Comparison of ENCODE assay signal across 9 cellular contexts in the genomic region with DNA sequence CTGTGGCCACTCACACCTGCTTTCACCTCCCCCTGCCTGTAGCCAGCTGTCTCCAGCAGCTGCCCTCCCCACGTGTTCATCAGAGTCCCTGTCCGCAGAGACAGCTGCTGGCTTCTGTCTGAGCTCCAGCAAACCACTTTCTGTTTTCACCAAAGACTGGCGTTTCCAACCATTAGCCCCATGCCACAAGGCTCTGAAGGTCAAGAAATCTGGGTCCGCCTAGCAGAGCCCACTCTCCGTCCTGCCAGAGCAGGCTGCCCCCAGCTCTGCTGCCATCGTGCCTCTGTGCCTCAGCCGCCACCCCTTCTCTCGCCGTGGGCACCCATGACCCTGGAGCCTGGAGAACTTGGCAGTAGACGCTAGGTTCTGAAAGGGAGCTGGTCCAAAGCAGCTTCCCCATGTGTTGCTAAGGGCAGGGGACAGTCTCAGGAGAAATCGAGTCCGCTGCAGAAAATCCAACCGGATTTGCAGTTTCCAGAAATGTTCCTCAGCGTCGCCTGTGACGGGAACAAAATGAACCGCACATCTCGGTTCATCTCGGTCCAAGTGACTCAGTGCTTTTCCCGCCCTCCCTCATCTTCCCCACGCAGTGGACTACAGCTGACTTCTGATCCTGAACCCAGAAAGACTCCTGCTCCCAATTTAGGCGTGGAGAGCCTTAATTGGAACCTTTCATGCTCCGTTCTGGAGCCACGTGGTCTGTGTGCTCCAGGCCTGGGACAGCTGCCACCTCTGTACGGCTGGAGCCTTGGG. TPM values are rescaled to one million over a fixed set of nuclear protein-coding genes. Genes with fewer than 3 reads are reported as not detected.
DNase-seq lines count a peak whose midpoint lies in the region; ATAC-seq and TF ChIP-seq lines count a peak whose summit lies in the region.
"Had no signal": no experiment of that assay in that cellular context is flagged by ENCODE, and none has a peak within 500 bp of the region (broad histone marks: within the 10 kb centered on the region; RNA-seq: fewer than 3 reads in every experiment).

No MANE protein-coding gene starts in this region.

- no peaks in the 10 kb centered on the region; the same call in 1 of the 2 replicates for H3K27me3 Mint-ChIP-seq in H9 (ENCODE audit: low read depth)
- H3K27me3 Mint-ChIP-seq: activated T-helper 17 cell treated with anti-CD3 and anti-CD28 coated beads, Interleukin-2, amount 50 U/mL, for 72 hours had no signal

- H4K91ac ChIP-seq in H9 (ENCODE audit: insufficient read length, low read depth, low read length): no peak overlapping the region

- no peak overlapping the region for H4K8ac ChIP-seq in H9 (replicated peaks; ENCODE audit: insufficient read length, low read depth, low read length)

- H3K9ac ChIP-seq in H9 (ENCODE audit: extremely low read depth, insufficient read length, low read length): no peak overlapping the region

- no peaks in the 10 kb centered on the region for H3K79me2 ChIP-seq in H9 (ENCODE audit: insufficient read depth, low read length)

- H3T11ph ChIP-seq in H9 (ENCODE audit: low read length): no peak overlapping the region

- no peak overlapping the region for H2BK12ac ChIP-seq in H9 (ENCODE audit: insufficient read length, low read depth, low read length)

- no peak overlapping the region for H2BK120ac ChIP-seq in H9 (ENCODE audit: low read depth, low read length, poor library complexity, severe bottlenecking)

- peaks cover 12 to 27% (median 26%) of the 10 kb centered on the region in 3 experiments; a peak in 6 of 7 replicates for H3K36me3 Mint-ChIP-seq in H9 (ENCODE audit: insufficient read depth in 1 of 3, low read depth in 3 of 3)

- in situ Hi-C loops in gastrocnemius medialis (cut with MboI; ENCODE audit: low sequenced_read_pairs in 4 of 4): no loop called here

- H3K36me3 ChIP-seq in SJCRH30 (peaks cover 5% of the 10 kb centered on the region), gastrocnemius medialis (no peaks in the 10 kb centered on the region)

- TF ChIP-seq CTCF in H9 (conservative IDR thresholded peaks at IDR 0.05) (no peak), gastrocnemius medialis (IDR thresholded peaks at IDR 0.05 in 4 of 5, conservative IDR thresholded peaks at IDR 0.05 in 1 of 5) (no peak)

- no peak overlapping the region for H3K4ac ChIP-seq in H9 (ENCODE audit: low read depth, low read length)

- no peak overlapping the region for H3K56ac ChIP-seq in H9 (ENCODE audit: insufficient read length, low read depth, low read length)

- no peak overlapping the region for H2AK5ac ChIP-seq in H9 (ENCODE audit: insufficient read length, low read length)

- H3K4me2 ChIP-seq in H9 (ENCODE audit: insufficient read depth, insufficient read length, low read length): no peak overlapping the region

- H3K79me1 ChIP-seq in H9 (ENCODE audit: insufficient read depth, low read depth, low read length, poor library complexity, severe bottlenecking): no peaks in the 10 kb centered on the region

- H3K18ac ChIP-seq in H9 (ENCODE audit: insufficient read length, low read depth, low read length): no peak overlapping the region

- H3K4me3 Mint-ChIP-seq in H9: no peak overlapping the region
- H3K4me3 Mint-ChIP-seq: activated T-helper 17 cell treated with anti-CD3 and anti-CD28 coated beads, Interleukin-2, amount 50 U/mL, for 72 hours had no signal

- peaks cover 4 to 6% of the 10 kb centered on the region in 2 experiments; a peak in 1 of 4 replicates for H3K4me1 Mint-ChIP-seq in H9
- H3K4me1 Mint-ChIP-seq: activated T-helper 17 cell treated with anti-CD3 and anti-CD28 coated beads, Interleukin-2, amount 50 U/mL, for 72 hours had no signal

- DNase-seq in H9: no peak
- DNase-seq in SJCRH30: peak; percentile 99
- DNase-seq in left cardiac atrium: peak; percentile 79
- DNase-seq in gastrocnemius medialis: peak; percentile 91 to 92
- DNase-seq in NCI-H446 (lab: John Stamatoyannopoulos, UW): no peak

- H3K9me3 ChIP-seq in H9 (ENCODE audit: control insufficient read depth, low read depth, low read length): no peaks in the 10 kb centered on the region
- H3K9me3 ChIP-seq in SJCRH30 (replicated peaks): no peaks in the 10 kb centered on the region
- H3K9me3 ChIP-seq in gastrocnemius medialis: no peaks in the 10 kb centered on the region

- ATAC-seq in left cardiac atrium (peak; percentile 56 to 64), gastrocnemius medialis (peak; percentile 72 to 75), GM18502 (IDR thresholded peaks at IDR 0.05; ENCODE audit: poor library complexity, unreplicated experiment) (no peak), GM21737 (IDR thresholded peaks at IDR 0.05; ENCODE audit: unreplicated experiment) (no peak), GM21717 (IDR thresholded peaks at IDR 0.05; ENCODE audit: unreplicated experiment) (no peak)
- ATAC-seq: activated T-helper 17 cell treated with anti-CD3 and anti-CD28 coated beads, Interleukin-2, amount 50 U/mL, for 72 hours had no signal

- no peak overlapping the region for H2BK5ac ChIP-seq in H9 (ENCODE audit: insufficient read length, low read length)

- no peak overlapping the region for H2BK15ac ChIP-seq in H9 (ENCODE audit: low read depth, low read length)

- no peak overlapping the region for H2AFZ ChIP-seq in H9 (ENCODE audit: low read length)

- no peaks in the 10 kb centered on the region for H3K27me3 ChIP-seq in H9 (ENCODE audit: insufficient read depth, low read length)
- no peaks in the 10 kb centered on the region for H3K27me3 ChIP-seq in SJCRH30
- no peaks in the 10 kb centered on the region for H3K27me3 ChIP-seq in gastrocnemius medialis

- intact Hi-C loops in left cardiac atrium (cut with DNase I): no loop called here
- intact Hi-C loops in gastrocnemius medialis (cut with DNase I; ENCODE audit: low total_unique reads): loop anchor here (1.0 to 10.0 kb wide), 4 partner anchors 15 to 1482 kb away; a partner anchor contains a TSS

- no peak overlapping the region for H2BK20ac ChIP-seq in H9 (ENCODE audit: low read depth, low read length, poor library complexity, severe bottlenecking)

- WGBS in H9 (ENCODE audit: extremely low coverage, insufficient read length, low lambda C conversion rate): no CpG with 5 or more reads among the region's 25 CpGs

- H3K27ac ChIP-seq in H9 (ENCODE audit: insufficient read length, low read depth, low read length) (no peak overlapping the region), SJCRH30 (peak overlapping the region; percentile 100), gastrocnemius medialis (peak overlapping the region; percentile 91 to 97 (median 94))

- H4K5ac ChIP-seq in H9 (ENCODE audit: insufficient read length, low read depth, low read length): no peak overlapping the region

- H3K27ac Mint-ChIP-seq in H9: peak overlapping the region; percentile 9 to 89 (median 85); a peak in 3 of 7 replicates
- H3K27ac Mint-ChIP-seq: activated T-helper 17 cell treated with anti-CD3 and anti-CD28 coated beads, Interleukin-2, amount 50 U/mL, for 72 hours had no signal

- no peaks in the 10 kb centered on the region for H3K9me3 Mint-ChIP-seq in H9
- H3K9me3 Mint-ChIP-seq: activated T-helper 17 cell treated with anti-CD3 and anti-CD28 coated beads, Interleukin-2, amount 50 U/mL, for 72 hours had no signal

- no peaks in the 10 kb centered on the region for H3K23me2 ChIP-seq in H9 (ENCODE audit: insufficient read length, low read depth, low read length, poor library complexity, severe bottlenecking)

- no peak overlapping the region for H3K23ac ChIP-seq in H9 (ENCODE audit: insufficient read length, low read depth, low read length)

- H3K4me3 ChIP-seq in SJCRH30 (peak overlapping the region; percentile 29), gastrocnemius medialis (peak overlapping the region; percentile 38 to 61 (median 52))

- H3K4me1 ChIP-seq in H9 (ENCODE audit: insufficient read depth, low read length) (no peaks in the 10 kb centered on the region), SJCRH30 (peaks cover 55% of the 10 kb centered on the region), gastrocnemius medialis (peaks cover 76 to 86% of the 10 kb centered on the region in 2 donors)

- peak; percentile 51 to 76 for TF ChIP-seq POLR2A in gastrocnemius medialis (IDR thresholded peaks at IDR 0.05)

- no peak overlapping the region; the same call in 1 of the 2 replicates for H3K14ac ChIP-seq in H9 (ENCODE audit: insufficient read depth, low read length)

- H4K20me1 ChIP-seq in H9 (ENCODE audit: control insufficient read depth, insufficient read depth, insufficient read length): no peaks in the 10 kb centered on the region

RNA-seq across cellular contexts. Expression of a gene that starts 28.0 kb away (rescaled TPM):
- 23.2 and 30.0 TPM in 2 replicates for total RNA-seq in H9 (2021)
- 14.0 and 21.2 TPM in 2 replicates for total RNA-seq in SJCRH30 (2014; rRNA removed; shearing (Covaris generic))
- total RNA-seq in left cardiac atrium: 10 to 100 TPM; 63.5 to 98.3 TPM
- 10 to 100 TPM; 21.3 to 56.7 (median 38.2) TPM for total RNA-seq in gastrocnemius medialis

RNA-seq across cellular contexts. Expression of a gene that starts 51.4 kb away (rescaled TPM):
- total RNA-seq in H9 (2021): 125 and 128 TPM in 2 replicates
- 106 and 109 TPM in 2 replicates for total RNA-seq in SJCRH30 (2014; rRNA removed; shearing (Covaris generic))
- total RNA-seq in left cardiac atrium: 100 to 1,000 TPM in 1 of 2 donors, 10 to 100 TPM in 1; 60.6 to 128 TPM
- total RNA-seq in gastrocnemius medialis: 100 to 1,000 TPM in 3 of 4 donors, 10 to 100 TPM in 1; 85.7 to 218 (median 115) TPM

Comparison
In these comparisons a context has a peak if more than half of its experiments do, and no peak if none do; other contexts are left out.
1. DNase-seq: peak in SJCRH30 (2 of 2), left cardiac atrium (single experiment) and gastrocnemius medialis (2 of 2); none in H9 (single experiment) and NCI-H446 (0 of 2).
2. ATAC-seq: peak in left cardiac atrium (2 of 2) and gastrocnemius medialis (2 of 2); none in GM18502 (single experiment), GM21737 (single experiment) and GM21717 (single experiment).